8 cellular contexts compared by ENCODE assay signal in genomic region chr1:148522072-148522471, GRCh38. TPM values are rescaled to one million over a fixed set of nuclear protein-coding genes. Genes with fewer than 3 reads are reported as not detected.
A peak's percentile ranks its signal among the peaks of the same experiment; 100 is the strongest.
DNase-seq lines count a peak whose midpoint lies in the region; ATAC-seq, FAIRE-seq and TF ChIP-seq lines count a peak whose summit lies in the region.
"Not testable (repeated sequence)": the region's sequence is repeated elsewhere in the genome, so short reads cannot be mapped to it uniquely, and the experiment has no call there.

No MANE protein-coding gene starts in this region.

- TF ChIP-seq CTCF in AG10803 (conservative IDR thresholded peaks at IDR 0.05; ENCODE audit: low read length); LNCaP clone FGC (IDR thresholded peaks at IDR 0.05; ENCODE audit: control insufficient read depth, extremely low read depth, insufficient read depth): not testable (repeated sequence)

- FAIRE-seq in RCC 7860 (lab: Jason Lieb, UNC), result not testable (repeated sequence)

- ATAC-seq in GM21447 (IDR thresholded peaks at IDR 0.05; ENCODE audit: unreplicated experiment), result peak; percentile 49

- DNase-seq in AG10803 (ENCODE audit: low read depth), result peak; percentile 77
- DNase-seq in LNCaP clone FGC (ENCODE audit: low read depth), result peak; percentile 73
- DNase-seq in RCC 7860 (ENCODE audit: low spot score), result peak; percentile 80
- peak; percentile 65 for DNase-seq in activated T-cell treated with anti-CD3 and anti-CD28 coated beads for 1 hour (ENCODE audit: low read depth)
- DNase-seq in effector CD8-positive, alpha-beta T cell (lab: John Stamatoyannopoulos, UW), result peak; percentile 70
- peak; percentile 87 to 89 for DNase-seq in lung microvascular endothelial cell (ENCODE audit: low read depth in 2 of 2)
- peak; percentile 81 to 83 for DNase-seq in stimulated activated CD4-positive, alpha-beta T cell treated with anti-CD3 and anti-CD28 coated beads, Interleukin-2, amount 100 ng/mL, for 24 hours

- H3K4me3 ChIP-seq in AG10803 (ENCODE audit: low read length) (peak overlapping the region; percentile 64), LNCaP clone FGC (ENCODE audit: low read depth, low read length) (peak overlapping the region; percentile 35)

RNA-seq across cellular contexts. Expression of gene PPIAL4G, which starts 39.0 kb away (rescaled TPM):
- not detected in 2 replicates for total RNA-seq in lung microvascular endothelial cell

Comparison
In these comparisons a context has a peak if more than half of its experiments do, and no peak if none do; other contexts are left out.
1. Peak in every context shown above with its lines: DNase-seq, ATAC-seq and H3K4me3 ChIP-seq.